In the genomic region with DNA sequence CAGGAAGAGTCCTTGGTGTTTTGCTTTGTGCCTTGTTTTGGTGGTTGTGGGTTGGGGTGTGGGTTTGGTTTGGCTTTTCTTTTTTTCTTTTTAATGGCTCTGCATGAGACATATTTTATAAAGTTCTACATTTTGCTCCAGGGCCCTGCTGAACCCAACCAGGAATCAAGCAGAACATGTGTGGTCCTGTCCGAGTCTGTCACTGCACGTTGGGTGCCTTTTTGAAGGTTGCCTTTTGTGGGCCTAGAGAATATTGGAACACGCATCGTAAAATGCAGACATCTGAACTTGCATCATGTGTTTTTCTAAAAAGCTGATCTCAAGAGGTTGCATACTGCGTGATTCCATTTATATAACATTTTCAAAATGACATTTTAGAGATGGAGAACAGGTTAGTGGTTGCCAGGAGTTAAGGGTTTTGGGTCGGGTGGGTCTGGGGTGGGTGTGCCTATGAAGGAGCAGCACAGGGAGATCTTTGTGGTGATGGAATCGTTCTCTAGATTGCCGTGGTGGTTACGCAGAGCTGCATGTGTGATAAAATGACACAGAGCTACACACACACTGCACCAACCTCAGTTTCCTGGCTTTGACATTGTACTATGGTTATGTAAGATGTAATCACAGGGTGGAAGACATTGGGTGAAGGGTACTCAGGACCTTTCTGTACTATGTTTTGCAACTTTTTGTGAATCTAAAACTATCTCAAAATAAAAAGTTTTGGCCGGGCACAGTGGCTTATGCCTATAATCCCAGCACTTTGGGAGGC, we compare ENCODE assay signal across 13 cellular contexts.
"Had no signal": no experiment of that assay in that cellular context is flagged by ENCODE, and none has a peak within 500 bp of the region (broad histone marks: within the 10 kb centered on the region; RNA-seq: fewer than 3 reads in every experiment).

No MANE protein-coding gene starts in this region.

- H3K9me3 ChIP-seq: body of pancreas, gastroesophageal sphincter had no signal

- H3K4me1 ChIP-seq: gastroesophageal sphincter had no signal

- ATAC-seq: activated naive CD4-positive, alpha-beta T cell treated with anti-CD3 and anti-CD28 coated beads, Interleukin-2, amount 50 U/mL, for 72 hours; activated T-cell treated with anti-CD3 and anti-CD28 coated beads, Interleukin-2, amount 50 U/mL, for 4 hours; body of pancreas; gastroesophageal sphincter; naive thymus-derived CD8-positive, alpha-beta T cell; stimulated activated memory B cell treated with anti-CD40 and anti-IgM and Interleukin-4, amounts not matched to agents 10 μg/mL and 1 μg/mL and 100 μg/mL, for 72 hours had no signal

- H3K36me3 ChIP-seq: gastroesophageal sphincter had no signal

- DNase-seq: activated CD4-positive, CD25-positive, alpha-beta regulatory T cell; activated gamma-delta T cell; activated T-cell treated with anti-CD3 and anti-CD28 coated beads, Interleukin-2, amount 50 U/mL, for 4 hours; amygdala; body of pancreas; effector CD8-positive, alpha-beta T cell; naive thymus-derived CD8-positive, alpha-beta T cell; stimulated activated CD4-positive, alpha-beta T cell treated with anti-CD3 and anti-CD28 coated beads, Interleukin-2, amount 100 ng/mL, for 48 hours; trophoblast cell had no signal

- H3K27ac ChIP-seq: body of pancreas, gastroesophageal sphincter, parathyroid adenoma had no signal

- H3K27me3 ChIP-seq: body of pancreas had no signal

- H3K4me3 ChIP-seq: body of pancreas, gastroesophageal sphincter had no signal
